19 cellular contexts compared by ENCODE assay signal in the genomic region with DNA sequence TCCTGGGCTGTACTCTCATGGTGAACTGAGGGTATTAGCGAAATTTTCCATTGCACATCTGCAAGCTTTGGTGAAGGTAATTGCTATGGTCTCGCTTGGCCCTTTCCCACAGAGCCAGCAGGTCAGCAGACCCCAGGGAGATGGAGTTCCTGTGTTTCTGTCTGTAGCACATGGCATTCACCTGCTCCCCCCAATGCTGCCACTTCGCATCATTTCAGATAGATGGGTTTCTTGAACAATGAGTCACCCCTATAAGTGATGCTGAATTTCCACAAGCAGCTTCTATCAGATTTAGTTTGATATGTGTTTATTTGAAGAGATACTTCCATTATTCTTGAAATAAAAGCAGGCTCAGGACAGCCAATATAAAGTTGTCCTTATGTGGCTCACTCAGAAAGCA.
"Had no signal": no experiment of that assay in that cellular context is flagged by ENCODE, and none has a peak within 500 bp of the region (broad histone marks: within the 10 kb centered on the region; RNA-seq: fewer than 3 reads in every experiment).

No MANE protein-coding gene starts in this region.

- H3K27ac Mint-ChIP-seq: activated CD4-positive, alpha-beta memory T cell treated with anti-CD3 and anti-CD28 coated beads, Interleukin-2, amount 10 ng/mL, durations not matched to agents 7 days and 5 days; activated T-helper 1 cell treated with anti-CD3 and anti-CD28 coated beads, Interleukin-12 subunit alpha, Interleukin-12 subunit beta, Interleukin-2, Interleukin-4 antibody, amounts not matched to agents 30 ng/mL and 10 ng/mL and 1 ng/mL, durations not matched to agents 14 hours and 24 hours and 36 hours had no signal

- H3K27ac ChIP-seq: foreskin keratinocyte, lower lobe of right lung, right lobe of liver, SJSA1, skin epidermis, testis, uterus, WERI-Rb-1 had no signal

- H3K27me3 Mint-ChIP-seq: activated CD4-positive, alpha-beta memory T cell treated with anti-CD3 and anti-CD28 coated beads, Interleukin-2, amount 10 ng/mL, durations not matched to agents 7 days and 5 days; naive B cell had no signal

- H3K4me3 ChIP-seq: lower lobe of right lung, right lobe of liver, SJSA1, skin epidermis, testis, uterus had no signal

- H3K4me3 Mint-ChIP-seq: activated CD4-positive, alpha-beta memory T cell treated with anti-CD3 and anti-CD28 coated beads, Interleukin-2, amount 10 ng/mL, durations not matched to agents 7 days and 5 days; activated T-helper 1 cell treated with anti-CD3 and anti-CD28 coated beads, Interleukin-12 subunit alpha, Interleukin-12 subunit beta, Interleukin-2, Interleukin-4 antibody, amounts not matched to agents 30 ng/mL and 10 ng/mL and 1 ng/mL, durations not matched to agents 14 hours and 24 hours and 36 hours; naive B cell had no signal

- H3K9me3 ChIP-seq: lower lobe of right lung, right lobe of liver, SJSA1, testis, uterus had no signal

- ATAC-seq: foreskin keratinocyte, lower lobe of right lung, right lobe of liver had no signal

- H3K27me3 ChIP-seq: foreskin keratinocyte, right lobe of liver, SJSA1, testis, uterus had no signal

- H3K36me3 ChIP-seq: lower lobe of right lung, right lobe of liver, uterus had no signal

- DNase-seq: activated CD4-positive, alpha-beta memory T cell treated with anti-CD3 and anti-CD28 coated beads, Interleukin-2, amount 10 ng/mL, durations not matched to agents 7 days and 5 days; activated CD4-positive, CD25-positive, alpha-beta regulatory T cell treated with anti-CD3 and anti-CD28 coated beads, Interleukin-2, amount 50 U/mL, for 72 hours; activated gamma-delta T cell treated with Interleukin-2 at 50 U/mL for 16 hours; central memory CD4-positive, alpha-beta T cell; dermis blood vessel endothelial cell; effector CD8-positive, alpha-beta T cell; foreskin keratinocyte; lower lobe of right lung; naive B cell; nucleus accumbens; right lobe of liver; T-helper 1 cell; testis; trophoblast cell; uterus; WERI-Rb-1 had no signal

- H3K4me1 Mint-ChIP-seq: naive B cell had no signal

- H3K9me3 Mint-ChIP-seq: naive B cell had no signal

- H3K4me1 ChIP-seq: foreskin keratinocyte, lower lobe of right lung, right lobe of liver, SJSA1, uterus had no signal
